In genomic region chr16:15765880-15766279, GRCh38 we compare ENCODE assay signal across 8 cellular contexts.
DNase-seq lines count a peak whose midpoint lies in the region; ATAC-seq and TF ChIP-seq lines count a peak whose summit lies in the region.

No MANE protein-coding gene starts in this region.

- H3K4me3 ChIP-seq in MM.1S (ENCODE audit: low read length) = no peak overlapping the region
- no peak overlapping the region for H3K4me3 ChIP-seq in dorsolateral prefrontal cortex
- no peak overlapping the region for H3K4me3 ChIP-seq in mesenchymal stem cell (ENCODE audit: insufficient read depth in 1 of 2, low read depth in 1 of 2, low read length in 2 of 2)

- no peak overlapping the region for H2AK5ac ChIP-seq in mesenchymal stem cell (ENCODE audit: low read length, severe bottlenecking)

- H2BK15ac ChIP-seq in mesenchymal stem cell (ENCODE audit: low read depth, poor library complexity, severe bottlenecking) = no peak overlapping the region

- H3K9ac ChIP-seq in MM.1S (ENCODE audit: low read length) = no peak overlapping the region
- no peak overlapping the region for H3K9ac ChIP-seq in mesenchymal stem cell (ENCODE audit: low read length)

- H3K79me2 ChIP-seq in MM.1S (ENCODE audit: low read length) = no peaks in the 10 kb centered on the region

- H4K20me1 ChIP-seq in MM.1S (ENCODE audit: insufficient read depth, low read length) = no peaks in the 10 kb centered on the region

- H4K91ac ChIP-seq in mesenchymal stem cell (ENCODE audit: low read length) = no peak overlapping the region

- H3K4me1 ChIP-seq in MM.1S (ENCODE audit: low read length) = no peaks in the 10 kb centered on the region
- no peaks in the 10 kb centered on the region for H3K4me1 ChIP-seq in mesenchymal stem cell (ENCODE audit: control insufficient read depth, insufficient read depth, low read depth, low read length)

- WGBS in mesenchymal stem cell = 40% methylated on average over 3 of the region's 3 CpGs

- no peak overlapping the region for H4K8ac ChIP-seq in mesenchymal stem cell (ENCODE audit: low read length)

- no peak overlapping the region for H2BK12ac ChIP-seq in mesenchymal stem cell (ENCODE audit: low read length in 2 of 2)

- H3K36me3 ChIP-seq in MM.1S (replicated peaks; ENCODE audit: insufficient read depth, low read length) = no peaks in the 10 kb centered on the region
- no peaks in the 10 kb centered on the region for H3K36me3 ChIP-seq in mesenchymal stem cell (ENCODE audit: control insufficient read depth in 1 of 2, insufficient read depth in 2 of 2, low read depth in 1 of 2, low read length in 2 of 2)

- H3K27me3 ChIP-seq in MM.1S (replicated peaks; ENCODE audit: insufficient read depth, low read length) (no peaks in the 10 kb centered on the region), dorsolateral prefrontal cortex (peaks cover 0 to 4% (median 0%) of the 10 kb centered on the region in 45 donors), mesenchymal stem cell (ENCODE audit: control insufficient read depth in 1 of 2, insufficient read depth in 1 of 2, low read length in 2 of 2) (peaks cover 28 to 37% of the 10 kb centered on the region in 2 experiments)

- DNase-seq in activated gamma-delta T cell treated with Interleukin-2 at 50 U/mL for 16 hours = peak; percentile 6
- DNase-seq in activated gamma-delta T cell (lab: John Stamatoyannopoulos, UW) = no peak
- DNase-seq in MM.1S = peak; percentile 64
- DNase-seq in dorsolateral prefrontal cortex = peak in 3 of 10 donors; percentile 4 to 34 (median 29)
- DNase-seq in mesenchymal stem cell = peak; percentile 55
- DNase-seq in HK-2 (ENCODE audit: unreplicated experiment) = no peak

- H3F3A ChIP-seq in MM.1S (ENCODE audit: insufficient read depth, low read length) = no peaks in the 10 kb centered on the region

- no peak overlapping the region for H3K14ac ChIP-seq in mesenchymal stem cell (ENCODE audit: low read length in 2 of 2)

- no peak overlapping the region for H2BK120ac ChIP-seq in mesenchymal stem cell (ENCODE audit: low read depth, low read length)

- no peaks in the 10 kb centered on the region for H3K79me1 ChIP-seq in mesenchymal stem cell (replicated peaks; ENCODE audit: low read length, poor library complexity, severe bottlenecking)

- intact Hi-C loops in dorsolateral prefrontal cortex (cut with DNase I) = loop anchor here (5.0 kb wide), 3 partner anchors 356 to 426 kb away; no protein-coding TSS in a partner anchor

- H3K4ac ChIP-seq in mesenchymal stem cell (ENCODE audit: low read depth in 1 of 2, low read length in 2 of 2) = no peak overlapping the region

- H3K9me3 ChIP-seq in MM.1S (replicated peaks; ENCODE audit: insufficient read depth, low read length) (no peaks in the 10 kb centered on the region), mesenchymal stem cell (ENCODE audit: control insufficient read depth, low read length) (no peaks in the 10 kb centered on the region)

- no peak overlapping the region for H3K23ac ChIP-seq in mesenchymal stem cell (ENCODE audit: low read length in 2 of 2)

- no peak overlapping the region for H3K4me2 ChIP-seq in MM.1S (ENCODE audit: low read depth, low read length)
- no peak overlapping the region for H3K4me2 ChIP-seq in mesenchymal stem cell (ENCODE audit: low read length, poor library complexity, severe bottlenecking)

- no peak overlapping the region for H3K18ac ChIP-seq in mesenchymal stem cell (ENCODE audit: low read depth in 1 of 2, low read length in 2 of 2)

- TF ChIP-seq CTCF in MM.1S (IDR thresholded peaks at IDR 0.05; ENCODE audit: low read length) = peak; percentile 79
- TF ChIP-seq CTCF in dorsolateral prefrontal cortex (IDR thresholded peaks at IDR 0.05 in 54 of 56, conservative IDR thresholded peaks at IDR 0.05 in 2 of 56; ENCODE audit: low read depth in 1 of 56, partially characterized antibody in 56 of 56) = peak; percentile 34 to 79 (median 64)

- no peak overlapping the region for H2BK5ac ChIP-seq in mesenchymal stem cell (ENCODE audit: low read depth, low read length, poor library complexity, severe bottlenecking)

- H3K9me2 ChIP-seq in MM.1S (replicated peaks; ENCODE audit: insufficient read depth, low read length) = no peaks in the 10 kb centered on the region

- H2AFZ ChIP-seq in MM.1S (ENCODE audit: low read length) (no peak overlapping the region), mesenchymal stem cell (ENCODE audit: low read depth, low read length) (no peak overlapping the region)

- ATAC-seq in GM21825 (IDR thresholded peaks at IDR 0.05; ENCODE audit: unreplicated experiment) (peak; percentile 86), SK-N-SH treated with all-trans-retinoic acid at 6 μM for 48 hours (peak; percentile 83)

- H3K27ac ChIP-seq in MM.1S (ENCODE audit: low read length) = no peak overlapping the region
- no peak overlapping the region for H3K27ac ChIP-seq in dorsolateral prefrontal cortex
- H3K27ac ChIP-seq in mesenchymal stem cell (ENCODE audit: low read length, poor library complexity, severe bottlenecking) = no peak overlapping the region

TF ChIP-seq in SK-N-SH treated with all-trans-retinoic acid at 6 μM for 48 hours, 23 proteins besides CTCF, POLR2A, EP300 and RAD21 (continues in another document):
- TF ChIP-seq GLIS3 (CRISPR knock-in tag; IDR thresholded peaks at IDR 0.05) (no peak), RARB (CRISPR knock-in tag; IDR thresholded peaks at IDR 0.05) (no peak), PPARA (CRISPR knock-in tag; IDR thresholded peaks at IDR 0.05; ENCODE audit: borderline replicate concordance) (no peak), ZC3H10 (CRISPR knock-in tag; IDR thresholded peaks at IDR 0.05) (no peak), OSR1 (CRISPR knock-in tag; IDR thresholded peaks at IDR 0.05) (no peak), SNAI2 (CRISPR knock-in tag; IDR thresholded peaks at IDR 0.05) (no peak), ZNF565 (CRISPR knock-in tag; conservative IDR thresholded peaks at IDR 0.05; ENCODE audit: low read depth) (no peak), ARNTL (CRISPR knock-in tag; IDR thresholded peaks at IDR 0.05; ENCODE audit: borderline replicate concordance, low read depth) (no peak), TCF4 (CRISPR knock-in tag; IDR thresholded peaks at IDR 0.05; ENCODE audit: borderline replicate concordance) (no peak), ZFP3 (CRISPR knock-in tag; IDR thresholded peaks at IDR 0.05) (no peak)
- TF ChIP-seq, protein P1, sequence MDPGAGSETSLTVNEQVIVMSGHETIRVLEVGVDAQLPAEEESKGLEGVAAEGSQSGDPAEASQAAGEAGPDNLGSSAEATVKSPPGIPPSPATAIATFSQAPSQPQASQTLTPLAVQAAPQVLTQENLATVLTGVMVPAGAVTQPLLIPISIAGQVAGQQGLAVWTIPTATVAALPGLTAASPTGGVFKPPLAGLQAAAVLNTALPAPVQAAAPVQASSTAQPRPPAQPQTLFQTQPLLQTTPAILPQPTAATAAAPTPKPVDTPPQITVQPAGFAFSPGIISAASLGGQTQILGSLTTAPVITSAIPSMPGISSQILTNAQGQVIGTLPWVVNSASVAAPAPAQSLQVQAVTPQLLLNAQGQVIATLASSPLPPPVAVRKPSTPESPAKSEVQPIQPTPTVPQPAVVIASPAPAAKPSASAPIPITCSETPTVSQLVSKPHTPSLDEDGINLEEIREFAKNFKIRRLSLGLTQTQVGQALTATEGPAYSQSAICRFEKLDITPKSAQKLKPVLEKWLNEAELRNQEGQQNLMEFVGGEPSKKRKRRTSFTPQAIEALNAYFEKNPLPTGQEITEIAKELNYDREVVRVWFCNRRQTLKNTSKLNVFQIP (CRISPR knock-in tag; IDR thresholded peaks at IDR 0.05; ENCODE audit: borderline replicate concordance, low read depth) = no peak
- TF ChIP-seq, protein P2, sequence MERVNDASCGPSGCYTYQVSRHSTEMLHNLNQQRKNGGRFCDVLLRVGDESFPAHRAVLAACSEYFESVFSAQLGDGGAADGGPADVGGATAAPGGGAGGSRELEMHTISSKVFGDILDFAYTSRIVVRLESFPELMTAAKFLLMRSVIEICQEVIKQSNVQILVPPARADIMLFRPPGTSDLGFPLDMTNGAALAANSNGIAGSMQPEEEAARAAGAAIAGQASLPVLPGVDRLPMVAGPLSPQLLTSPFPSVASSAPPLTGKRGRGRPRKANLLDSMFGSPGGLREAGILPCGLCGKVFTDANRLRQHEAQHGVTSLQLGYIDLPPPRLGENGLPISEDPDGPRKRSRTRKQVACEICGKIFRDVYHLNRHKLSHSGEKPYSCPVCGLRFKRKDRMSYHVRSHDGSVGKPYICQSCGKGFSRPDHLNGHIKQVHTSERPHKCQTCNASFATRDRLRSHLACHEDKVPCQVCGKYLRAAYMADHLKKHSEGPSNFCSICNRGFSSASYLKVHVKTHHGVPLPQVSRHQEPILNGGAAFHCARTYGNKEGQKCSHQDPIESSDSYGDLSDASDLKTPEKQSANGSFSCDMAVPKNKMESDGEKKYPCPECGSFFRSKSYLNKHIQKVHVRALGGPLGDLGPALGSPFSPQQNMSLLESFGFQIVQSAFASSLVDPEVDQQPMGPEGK (CRISPR knock-in tag; IDR thresholded peaks at IDR 0.05; ENCODE audit: borderline replicate concordance) = no peak
- TF ChIP-seq, protein P3, sequence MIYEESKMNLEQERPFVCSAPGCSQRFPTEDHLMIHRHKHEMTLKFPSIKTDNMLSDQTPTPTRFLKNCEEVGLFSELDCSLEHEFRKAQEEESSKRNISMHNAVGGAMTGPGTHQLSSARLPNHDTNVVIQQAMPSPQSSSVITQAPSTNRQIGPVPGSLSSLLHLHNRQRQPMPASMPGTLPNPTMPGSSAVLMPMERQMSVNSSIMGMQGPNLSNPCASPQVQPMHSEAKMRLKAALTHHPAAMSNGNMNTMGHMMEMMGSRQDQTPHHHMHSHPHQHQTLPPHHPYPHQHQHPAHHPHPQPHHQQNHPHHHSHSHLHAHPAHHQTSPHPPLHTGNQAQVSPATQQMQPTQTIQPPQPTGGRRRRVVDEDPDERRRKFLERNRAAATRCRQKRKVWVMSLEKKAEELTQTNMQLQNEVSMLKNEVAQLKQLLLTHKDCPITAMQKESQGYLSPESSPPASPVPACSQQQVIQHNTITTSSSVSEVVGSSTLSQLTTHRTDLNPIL (CRISPR knock-in tag; IDR thresholded peaks at IDR 0.05; ENCODE audit: low read depth) = no peak

Comparison
In these comparisons a context has a peak if more than half of its experiments do, and no peak if none do; other contexts are left out.
1. DNase-seq: peak in activated gamma-delta T cell treated with Interleukin-2 at 50 U/mL for 16 hours (single experiment), MM.1S (single experiment) and mesenchymal stem cell (single experiment); none in activated gamma-delta T cell (single experiment) and HK-2 (single experiment).